30 cellular contexts compared by ENCODE assay signal in the genomic region with DNA sequence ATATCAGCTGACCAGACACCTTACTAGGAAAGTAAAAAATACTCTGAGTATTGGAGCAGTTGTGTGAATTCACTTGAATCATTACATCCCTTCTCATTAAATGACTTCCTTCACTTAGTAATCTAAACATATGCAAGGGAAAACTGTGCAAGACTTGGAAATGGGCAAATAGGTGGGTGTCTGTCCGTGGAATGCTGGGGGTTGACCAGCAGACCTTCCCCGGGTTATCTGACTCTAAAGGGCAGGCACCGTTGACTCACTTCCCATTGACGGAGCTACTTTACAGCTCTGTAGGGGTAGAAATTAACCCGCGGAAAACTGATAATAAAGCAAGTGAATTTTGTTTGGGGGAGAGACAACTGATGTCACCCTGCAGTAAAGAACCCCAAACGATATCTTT.
DNase-seq lines count a peak whose midpoint lies in the region; ATAC-seq and FAIRE-seq lines count a peak whose summit lies in the region.
"Had no signal": no experiment of that assay in that cellular context is flagged by ENCODE, and none has a peak within 500 bp of the region (broad histone marks: within the 10 kb centered on the region; RNA-seq: fewer than 3 reads in every experiment).

No MANE protein-coding gene starts in this region.

- DNase-seq in GM23248 = peak; percentile 7
- DNase-seq in NCI-H460 (ENCODE audit: extremely low read depth, low read depth) = peak; percentile 76
- peak; percentile 93 for DNase-seq in dermis blood vessel endothelial cell
- no peak for DNase-seq in frontal cortex (ENCODE audit: low spot score in 2 of 2)
- no peak for DNase-seq in A172 (ENCODE audit: low spot score)
- DNase-seq in activated CD8-positive, alpha-beta memory T cell treated with anti-CD3 and anti-CD28 coated beads for 24 hours = no peak
- DNase-seq: activated CD4-positive, alpha-beta T cell treated with anti-CD3 and anti-CD28 coated beads, Interleukin-2, amount 50 U/mL, for 1 hour; activated CD8-positive, alpha-beta memory T cell treated with anti-CD3 and anti-CD28 coated beads, Interleukin-2, amount 10 ng/mL, durations not matched to agents 7 days and 5 days; activated gamma-delta T cell treated with Interleukin-2 at 50 U/mL for 16 hours; activated T-cell treated with anti-CD3 and anti-CD28 coated beads, Interleukin-2, amount 50 U/mL, for 48 hours; AML-193; CD4-positive, alpha-beta T cell; central memory CD4-positive, alpha-beta T cell; cortex of kidney; left cardiac atrium; NCI-H1694 treated with DMSO at 0.1 percent for 48 hours; NCI-H510A; right lobe of liver; SIG-M5; stimulated activated CD4-positive, alpha-beta T cell treated with anti-CD3 and anti-CD28 coated beads, Interleukin-12 subunit alpha, Interleukin-12 subunit beta, amount 100 ng/mL, for 4 hours; stimulated activated CD4-positive, alpha-beta T cell treated with anti-CD3 and anti-CD28 coated beads, Interleukin-2, amount 100 ng/mL, for 48 hours; stomach; uterus had no signal

- H3K9me3 ChIP-seq in GM23248 (ENCODE audit: low read depth) = no peaks in the 10 kb centered on the region
- no peaks in the 10 kb centered on the region for H3K9me3 ChIP-seq in mesodermal cell (ENCODE audit: control insufficient read depth, low read length)
- H3K9me3 ChIP-seq: A549, gastroesophageal sphincter, neutrophil, right lobe of liver, stomach, uterus had no signal

- H3K79me2 ChIP-seq in GM23248 (ENCODE audit: insufficient read depth) = no peaks in the 10 kb centered on the region
- H3K79me2 ChIP-seq: hepatocyte had no signal

- H3K4me2 ChIP-seq in GM23248 (ENCODE audit: unreplicated experiment) = no peak overlapping the region
- H3K4me2 ChIP-seq: A549, hepatocyte had no signal

- H4K20me1 ChIP-seq in GM23248 (ENCODE audit: insufficient read depth) = no peaks in the 10 kb centered on the region

- no peak overlapping the region for H2AFZ ChIP-seq in GM23248
- H2AFZ ChIP-seq: hepatocyte had no signal

- no peaks in the 10 kb centered on the region for H3K9me2 ChIP-seq in GM23248 (ENCODE audit: insufficient read depth)

- in situ Hi-C loops in GM23248 (cut with MboI) = no loop called here

- H3K27ac ChIP-seq in GM23248 = no peak overlapping the region
- H3K27ac ChIP-seq in mesodermal cell (ENCODE audit: low read depth, low read length, severe bottlenecking) = peak overlapping the region; percentile 69
- H3K27ac ChIP-seq: A549, gastroesophageal sphincter, hepatocyte, neutrophil, right lobe of liver, stomach, uterus had no signal

- H3F3A ChIP-seq in GM23248 (ENCODE audit: insufficient read depth) = no peaks in the 10 kb centered on the region

- 65 to 68% methylated on average over 7 of the region's 7 CpGs for WGBS in GM23248 (ENCODE audit: low coverage in 1 of 2, low lambda C conversion rate in 2 of 2, missing lambda C conversion rate in 2 of 2), 2 experiments
- 13 to 27% methylated on average over 3 to 4 of the region's 7 CpGs for WGBS in mesodermal cell (ENCODE audit: insufficient coverage in 2 of 2), 2 experiments

- H3K9ac ChIP-seq in GM23248 = no peak overlapping the region

- H3K36me3 ChIP-seq in GM23248 (ENCODE audit: low read depth) = no peaks in the 10 kb centered on the region
- peaks cover 18% of the 10 kb centered on the region for H3K36me3 ChIP-seq in mesodermal cell (ENCODE audit: control insufficient read depth, insufficient read depth, low read length)
- H3K36me3 ChIP-seq: right lobe of liver, uterus had no signal

- H3K27me3 ChIP-seq in GM23248 (replicated peaks; ENCODE audit: insufficient read depth) = no peaks in the 10 kb centered on the region
- H3K27me3 ChIP-seq: gastroesophageal sphincter, hepatocyte, neutrophil, right lobe of liver, stomach, uterus had no signal

- H3K4me1 ChIP-seq in GM23248 (ENCODE audit: insufficient read depth) (no peaks in the 10 kb centered on the region), mesodermal cell (ENCODE audit: control insufficient read depth, insufficient read depth, low read length, poor library complexity, severe bottlenecking) (peaks cover 46% of the 10 kb centered on the region)
- H3K4me1 ChIP-seq: A549, right lobe of liver, uterus had no signal

- no peak overlapping the region for H3K4me3 ChIP-seq in GM23248
- H3K4me3 ChIP-seq in mesodermal cell (ENCODE audit: extremely low read depth, insufficient read depth, low read length, poor library complexity, severe bottlenecking) = peak overlapping the region; percentile 26
- H3K4me3 ChIP-seq: A549, gastroesophageal sphincter, hepatocyte, right lobe of liver, stomach, uterus had no signal

- FAIRE-seq in frontal cortex (lab: Jason Lieb, UNC) = no peak
- FAIRE-seq: A549, RCC 7860 had no signal

- ATAC-seq in GM19463 (IDR thresholded peaks at IDR 0.05; ENCODE audit: unreplicated experiment) = no peak
- ATAC-seq: A549; activated CD8-positive, alpha-beta memory T cell treated with anti-CD3 and anti-CD28 coated beads, Interleukin-2, amount 10 ng/mL, durations not matched to agents 7 days and 5 days; gastroesophageal sphincter had no signal

Comparison
In these comparisons a context has a peak if more than half of its experiments do, and no peak if none do; other contexts are left out.
1. DNase-seq: peak in GM23248 (single experiment), NCI-H460 (single experiment) and dermis blood vessel endothelial cell (single experiment); none in frontal cortex (0 of 2), A172 (single experiment) and activated CD8-positive, alpha-beta memory T cell treated with anti-CD3 and anti-CD28 coated beads for 24 hours (single experiment).